ENCODE assay signal across 27 cellular contexts in genomic region chr10:124952123-124952522, GRCh38. TPM values are rescaled to one million over a fixed set of nuclear protein-coding genes. Genes with fewer than 3 reads are reported as not detected.
A peak's percentile ranks its signal among the peaks of the same experiment; 100 is the strongest.
DNase-seq lines count a peak whose midpoint lies in the region; ATAC-seq and TF ChIP-seq lines count a peak whose summit lies in the region.
"Had no signal": no experiment of that assay in that cellular context is flagged by ENCODE, and none has a peak within 500 bp of the region (broad histone marks: within the 10 kb centered on the region; RNA-seq: fewer than 3 reads in every experiment).

No MANE protein-coding gene starts in this region.

- no peak overlapping the region for H3K4me2 ChIP-seq in mesenchymal stem cell (ENCODE audit: low read length, poor library complexity, severe bottlenecking)

- no peak overlapping the region for H3K4ac ChIP-seq in mesenchymal stem cell (ENCODE audit: low read depth in 1 of 2, low read length in 2 of 2)

- H2BK15ac ChIP-seq in mesenchymal stem cell (ENCODE audit: low read depth, poor library complexity, severe bottlenecking): no peak overlapping the region

- H3K36me3 Mint-ChIP-seq in chondrocyte (ENCODE audit: low read depth) (peaks cover 4% of the 10 kb centered on the region), type B pancreatic cell (peaks cover 32% of the 10 kb centered on the region)

- no peak overlapping the region for H3K18ac ChIP-seq in mesenchymal stem cell (ENCODE audit: low read depth in 1 of 2, low read length in 2 of 2)

- no peak overlapping the region for H2AK5ac ChIP-seq in mesenchymal stem cell (ENCODE audit: low read length, severe bottlenecking)

- peaks cover 15% of the 10 kb centered on the region for H3K79me1 ChIP-seq in mesenchymal stem cell (replicated peaks; ENCODE audit: low read length, poor library complexity, severe bottlenecking)

- H3K4me3 ChIP-seq in mesenchymal stem cell (ENCODE audit: insufficient read depth in 1 of 2, low read depth in 1 of 2, low read length in 2 of 2): no peak overlapping the region

- H2BK120ac ChIP-seq in mesenchymal stem cell (ENCODE audit: low read depth, low read length): no peak overlapping the region

- H3K4me3 Mint-ChIP-seq in chondrocyte (ENCODE audit: unreplicated experiment) (no peak overlapping the region), type B pancreatic cell (no peak overlapping the region)
- H3K4me3 Mint-ChIP-seq: CD14-positive monocyte; CD8-positive, alpha-beta memory T cell had no signal

- 92% methylated on average over 6 of the region's 6 CpGs for WGBS in mesenchymal stem cell

- ATAC-seq in HG03457 (IDR thresholded peaks at IDR 0.05; ENCODE audit: unreplicated experiment) (no peak), HG03442 (IDR thresholded peaks at IDR 0.05; ENCODE audit: unreplicated experiment) (no peak)
- ATAC-seq: HCT116, PC-3, Right ventricle myocardium inferior had no signal

- H3K4me1 ChIP-seq in mesenchymal stem cell (ENCODE audit: control insufficient read depth, insufficient read depth, low read depth, low read length): peaks cover 2% of the 10 kb centered on the region
- H3K4me1 ChIP-seq: BE2C had no signal

- H2BK12ac ChIP-seq in mesenchymal stem cell (ENCODE audit: low read length in 2 of 2): no peak overlapping the region

- H3K9me3 ChIP-seq in mesenchymal stem cell (ENCODE audit: control insufficient read depth, low read length): no peaks in the 10 kb centered on the region
- H3K9me3 ChIP-seq: BE2C had no signal

- peaks cover 0 to 14% of the 10 kb centered on the region in 2 experiments for H3K36me3 ChIP-seq in mesenchymal stem cell (ENCODE audit: control insufficient read depth in 1 of 2, insufficient read depth in 2 of 2, low read depth in 1 of 2, low read length in 2 of 2)

- H3K27ac Mint-ChIP-seq in chondrocyte (ENCODE audit: unreplicated experiment): peak overlapping the region; percentile 27
- peak overlapping the region; percentile 9 for H3K27ac Mint-ChIP-seq in type B pancreatic cell

- H3K27me3 Mint-ChIP-seq in chondrocyte (ENCODE audit: low read depth) (no peaks in the 10 kb centered on the region), type B pancreatic cell (no peaks in the 10 kb centered on the region)
- H3K27me3 Mint-ChIP-seq: CD8-positive, alpha-beta memory T cell; IgD-negative memory B cell had no signal

- no peak overlapping the region for H3K27ac ChIP-seq in mesenchymal stem cell (ENCODE audit: low read length, poor library complexity, severe bottlenecking)
- H3K27ac ChIP-seq: 22Rv1 had no signal

- no peak overlapping the region for H2BK5ac ChIP-seq in mesenchymal stem cell (ENCODE audit: low read depth, low read length, poor library complexity, severe bottlenecking)

- H3K9me3 Mint-ChIP-seq in chondrocyte (ENCODE audit: low read depth) (no peaks in the 10 kb centered on the region), type B pancreatic cell (no peaks in the 10 kb centered on the region)
- H3K9me3 Mint-ChIP-seq: CD8-positive, alpha-beta memory T cell had no signal

- no peak overlapping the region for H2AFZ ChIP-seq in mesenchymal stem cell (ENCODE audit: low read depth, low read length)

- H3K4me1 Mint-ChIP-seq in chondrocyte (ENCODE audit: low read depth) (peaks cover 28% of the 10 kb centered on the region), type B pancreatic cell (ENCODE audit: unreplicated experiment) (peaks cover 33% of the 10 kb centered on the region)

- H3K27me3 ChIP-seq in mesenchymal stem cell (ENCODE audit: control insufficient read depth in 1 of 2, insufficient read depth in 1 of 2, low read length in 2 of 2): no peaks in the 10 kb centered on the region
- H3K27me3 ChIP-seq: BE2C had no signal

- peak overlapping the region; percentile 7 for H4K8ac ChIP-seq in mesenchymal stem cell (ENCODE audit: low read length)

- H3K9ac ChIP-seq in mesenchymal stem cell (ENCODE audit: low read length): no peak overlapping the region

- no peak overlapping the region for H3K23ac ChIP-seq in mesenchymal stem cell (ENCODE audit: low read length in 2 of 2)

- DNase-seq in NCI-H82 (lab: John Stamatoyannopoulos, UW): peak; percentile 2
- no peak for DNase-seq in NCI-H82 treated with DMSO at 0.1 percent for 48 hours (lab: John Stamatoyannopoulos, UW; ENCODE audit: unreplicated experiment)
- DNase-seq in chondrocyte (ENCODE audit: low spot score): no peak
- no peak for DNase-seq in mesenchymal stem cell
- no peak for DNase-seq in type B pancreatic cell (ENCODE audit: extremely low spot score, unreplicated experiment)
- DNase-seq in anterior cingulate cortex (lab: John Stamatoyannopoulos, UW): no peak
- DNase-seq: ACHN; BE2C; CD8-positive, alpha-beta memory T cell; DMS 273 treated with DMSO at 0.1 percent for 48 hours; DMS79; EL; GF-D8; NCI-H1048; NCI-H1417 treated with DMSO at 0.1 percent for 48 hours; NCI-H187; NCI-H2171 treated with DMSO at 0.1 percent for 48 hours; NCI-H345; NCI-H510A treated with DMSO at 0.1 percent for 48 hours; PC-3 had no signal

- H4K91ac ChIP-seq in mesenchymal stem cell (ENCODE audit: low read length): no peak overlapping the region

- H3K14ac ChIP-seq in mesenchymal stem cell (ENCODE audit: low read length in 2 of 2): no peak overlapping the region

- no peak for TF ChIP-seq CTCF in chondrocyte (IDR thresholded peaks at IDR 0.05)
- TF ChIP-seq CTCF in type B pancreatic cell (conservative IDR thresholded peaks at IDR 0.05): no peak

RNA-seq across cellular contexts. Expression of gene ZRANB1, which starts 10.2 kb away (rescaled TPM):
- 21.6 to 24.7 TPM (median 23.6 TPM) in 3 replicates for total RNA-seq in chondrocyte
- 17.5 TPM for polyA plus RNA-seq in mesenchymal stem cell (2013, experiment 1 of 2)
- 18.6 TPM for polyA plus RNA-seq in mesenchymal stem cell (2013, experiment 2 of 2)
- 18.8 and 24.5 TPM in 2 replicates for total RNA-seq in type B pancreatic cell (ENCODE audit: low replicate concordance)
